8 cellular contexts compared by ENCODE assay signal in the genomic region with DNA sequence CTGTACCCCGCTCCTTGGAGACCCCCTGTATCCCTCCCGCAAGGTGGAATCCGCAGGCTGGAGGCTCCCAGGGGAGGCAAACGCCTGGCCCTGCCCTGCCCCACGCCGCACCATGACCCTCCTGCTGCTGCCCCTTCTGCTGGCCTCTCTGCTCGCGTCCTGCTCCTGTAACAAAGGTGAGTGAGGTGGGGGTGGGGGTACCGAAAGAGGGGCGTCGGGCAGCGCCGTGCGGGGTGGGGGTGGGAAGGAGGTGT. TPM values are rescaled to one million over a fixed set of nuclear protein-coding genes. Genes with fewer than 3 reads are reported as not detected.
DNase-seq lines count a peak whose midpoint lies in the region; ATAC-seq and TF ChIP-seq lines count a peak whose summit lies in the region.

No MANE protein-coding gene starts in this region.

- H3K79me1 ChIP-seq in H9 (ENCODE audit: insufficient read depth, low read depth, low read length, poor library complexity, severe bottlenecking) = no peaks in the 10 kb centered on the region

- H3K27ac ChIP-seq in H9 (ENCODE audit: insufficient read length, low read depth, low read length) = no peak overlapping the region
- H3K27ac ChIP-seq in VCaP = peak overlapping the region; percentile 77
- H3K27ac ChIP-seq in right atrium auricular region = peak overlapping the region; percentile 43 to 78

- H3K4me1 ChIP-seq in H9 (ENCODE audit: insufficient read depth, low read length) = peaks cover 12% of the 10 kb centered on the region; the same call in 1 of the 2 replicates
- H3K4me1 ChIP-seq in right atrium auricular region = peaks cover 0 to 32% of the 10 kb centered on the region in 2 donors

- TF ChIP-seq CTCF in H9 (conservative IDR thresholded peaks at IDR 0.05) (no peak), VCaP (conservative IDR thresholded peaks at IDR 0.05) (no peak), right atrium auricular region (IDR thresholded peaks at IDR 0.05) (no peak)

- H3K23ac ChIP-seq in H9 (ENCODE audit: insufficient read length, low read depth, low read length) = no peak overlapping the region

- peak overlapping the region; percentile 60 to 70 for H3K4me3 ChIP-seq in right atrium auricular region

- H2AFZ ChIP-seq in H9 (ENCODE audit: low read length) = no peak overlapping the region

- no peaks in the 10 kb centered on the region for H3K79me2 ChIP-seq in H9 (ENCODE audit: insufficient read depth, low read length)

- H3K36me3 Mint-ChIP-seq in H9 (ENCODE audit: insufficient read depth in 1 of 3, low read depth in 3 of 3) = peaks cover 5 to 19% (median 11%) of the 10 kb centered on the region in 3 experiments; a peak in 6 of 7 replicates
- H3K36me3 Mint-ChIP-seq in stimulated activated effector memory CD8-positive, alpha-beta T cell treated with anti-CD3 and anti-CD28 coated beads, Interleukin-12 subunit alpha, Interleukin-12 subunit beta, amount 100 ng/mL, for 72 hours = peaks cover 56% of the 10 kb centered on the region

- H4K20me1 ChIP-seq in H9 (ENCODE audit: control insufficient read depth, insufficient read depth, insufficient read length) = peaks cover 2% of the 10 kb centered on the region

- WGBS in H9 (ENCODE audit: extremely low coverage, insufficient read length, low lambda C conversion rate) = no CpG with 5 or more reads among the region's 14 CpGs

- no peak overlapping the region for H2BK15ac ChIP-seq in H9 (ENCODE audit: low read depth, low read length)

- no peak overlapping the region for H2BK5ac ChIP-seq in H9 (ENCODE audit: insufficient read length, low read length)

- DNase-seq in H9 = no peak
- DNase-seq in right atrium auricular region (ENCODE audit: low spot score) = no peak
- no peak for DNase-seq in stimulated activated effector memory CD8-positive, alpha-beta T cell treated with anti-CD3 and anti-CD28 coated beads, Interleukin-12 subunit alpha, Interleukin-12 subunit beta, amount 100 ng/mL, for 72 hours (ENCODE audit: low spot score in 2 of 2)
- DNase-seq in foreskin melanocyte = no peak
- no peak for DNase-seq in NCI-H526 treated with DMSO at 0.1 percent for 48 hours (lab: John Stamatoyannopoulos, UW)

- no peaks in the 10 kb centered on the region for H3K9me3 ChIP-seq in H9 (ENCODE audit: control insufficient read depth, low read depth, low read length)
- H3K9me3 ChIP-seq in right atrium auricular region = no peaks in the 10 kb centered on the region

- peaks cover 30 to 40% of the 10 kb centered on the region in 2 experiments for H3K4me1 Mint-ChIP-seq in H9
- H3K4me1 Mint-ChIP-seq in stimulated activated effector memory CD8-positive, alpha-beta T cell treated with anti-CD3 and anti-CD28 coated beads, Interleukin-12 subunit alpha, Interleukin-12 subunit beta, amount 100 ng/mL, for 72 hours = peaks cover 50% of the 10 kb centered on the region

- peak; percentile 17 for ATAC-seq in stimulated activated effector memory CD8-positive, alpha-beta T cell treated with anti-CD3 and anti-CD28 coated beads, Interleukin-12 subunit alpha, Interleukin-12 subunit beta, amount 100 ng/mL, for 72 hours
- ATAC-seq in GM18870 (IDR thresholded peaks at IDR 0.05; ENCODE audit: unreplicated experiment) (no peak), HG03565 (IDR thresholded peaks at IDR 0.05; ENCODE audit: unreplicated experiment) (no peak)

- peak overlapping the region; percentile 99 for H3K4me2 ChIP-seq in H9 (ENCODE audit: insufficient read depth, insufficient read length, low read length)

- peak overlapping the region; percentile 54 for H3K9ac ChIP-seq in H9 (ENCODE audit: extremely low read depth, insufficient read length, low read length)

- H2BK12ac ChIP-seq in H9 (ENCODE audit: insufficient read length, low read depth, low read length) = no peak overlapping the region

- peaks cover 17% of the 10 kb centered on the region for H3K23me2 ChIP-seq in H9 (ENCODE audit: insufficient read length, low read depth, low read length, poor library complexity, severe bottlenecking)

- no peak overlapping the region for H4K91ac ChIP-seq in H9 (ENCODE audit: insufficient read length, low read depth, low read length)

- H2BK120ac ChIP-seq in H9 (ENCODE audit: low read depth, low read length, poor library complexity, severe bottlenecking) = no peak overlapping the region

- peak overlapping the region; percentile 80 for H3K18ac ChIP-seq in H9 (ENCODE audit: insufficient read length, low read depth, low read length)

- H3K27me3 ChIP-seq in H9 (ENCODE audit: insufficient read depth, low read length) (no peaks in the 10 kb centered on the region; the same call in 1 of the 2 replicates), right atrium auricular region (no peaks in the 10 kb centered on the region)

- H2BK20ac ChIP-seq in H9 (ENCODE audit: low read depth, low read length, poor library complexity, severe bottlenecking) = no peak overlapping the region

- no peak overlapping the region for H3K4ac ChIP-seq in H9 (ENCODE audit: low read depth, low read length)

- H4K5ac ChIP-seq in H9 (ENCODE audit: insufficient read length, low read depth, low read length) = no peak overlapping the region

- H3K36me3 ChIP-seq in right atrium auricular region = no peaks in the 10 kb centered on the region

- peaks cover 7% of the 10 kb centered on the region for H3K27me3 Mint-ChIP-seq in H9 (ENCODE audit: low read depth)

- H2AK5ac ChIP-seq in H9 (ENCODE audit: insufficient read length, low read length) = no peak overlapping the region

- peak overlapping the region; percentile 85 to 86 for H3K4me3 Mint-ChIP-seq in H9
- H3K4me3 Mint-ChIP-seq in stimulated activated effector memory CD8-positive, alpha-beta T cell treated with anti-CD3 and anti-CD28 coated beads, Interleukin-12 subunit alpha, Interleukin-12 subunit beta, amount 100 ng/mL, for 72 hours = peak overlapping the region; percentile 97

- H3T11ph ChIP-seq in H9 (ENCODE audit: low read length) = no peak overlapping the region

- H3K56ac ChIP-seq in H9 (ENCODE audit: insufficient read length, low read depth, low read length) = no peak overlapping the region

- H3K14ac ChIP-seq in H9 (ENCODE audit: insufficient read depth, low read length) = peak overlapping the region; percentile 84; the same call in 1 of the 2 replicates

- H3K9me3 Mint-ChIP-seq in H9 = no peaks in the 10 kb centered on the region; a peak in 2 of 5 replicates
- H3K9me3 Mint-ChIP-seq in stimulated activated effector memory CD8-positive, alpha-beta T cell treated with anti-CD3 and anti-CD28 coated beads, Interleukin-12 subunit alpha, Interleukin-12 subunit beta, amount 100 ng/mL, for 72 hours = no peaks in the 10 kb centered on the region

- no peak overlapping the region for H4K8ac ChIP-seq in H9 (replicated peaks; ENCODE audit: insufficient read length, low read depth, low read length)

- H3K27ac Mint-ChIP-seq in H9 = peak overlapping the region in 2 of 3 experiments; percentile 9 to 55; a peak in 2 of 7 replicates
- H3K27ac Mint-ChIP-seq in stimulated activated effector memory CD8-positive, alpha-beta T cell treated with anti-CD3 and anti-CD28 coated beads, Interleukin-12 subunit alpha, Interleukin-12 subunit beta, amount 100 ng/mL, for 72 hours = peak overlapping the region; percentile 96

RNA-seq across cellular contexts. Expression of gene CLSTN3, which starts 0.3 kb away (rescaled TPM):
- total RNA-seq in H9 (2021) (25.0 and 26.2 TPM in 2 replicates), right atrium auricular region (1 to 10 TPM; 6.1 to 8.3 TPM)

RNA-seq across cellular contexts. Expression of gene RBP5, which starts 1.8 kb away (rescaled TPM):
- 2.1 and 2.7 TPM in 2 replicates for total RNA-seq in H9 (2021)
- total RNA-seq in right atrium auricular region = not detected

RNA-seq across cellular contexts. Expression of gene C1RL, which starts 21.4 kb away (rescaled TPM):
- total RNA-seq in H9 (2021) (14.4 and 15.1 TPM in 2 replicates), right atrium auricular region (10 to 100 TPM; 18.7 to 34.7 TPM)

RNA-seq across cellular contexts. Expression of gene C1R, which starts 38.2 kb away (rescaled TPM):
- 11.4 and 11.5 TPM in 2 replicates for total RNA-seq in H9 (2021)
- 100 to 1,000 TPM; 191 to 467 TPM for total RNA-seq in right atrium auricular region

RNA-seq across cellular contexts. Expression of gene PEX5, which starts 59.0 kb away (rescaled TPM):
- total RNA-seq in H9 (2021) (38.1 and 40.5 TPM in 2 replicates), right atrium auricular region (10 to 100 TPM; 11.6 to 25.0 TPM)
